In genomic region chr7:28033386-28033785, GRCh38 we compare ENCODE assay signal across 1 cellular context.
TF ChIP-seq lines count a peak whose summit lies in the region.

No MANE protein-coding gene starts in this region.

TF ChIP-seq in GM23338, 12 proteins besides CTCF, POLR2A, EP300 and RAD21 (continued from another document):
- no peak for TF ChIP-seq REST (IDR thresholded peaks at IDR 0.05; ENCODE audit: unreplicated experiment)
